Comparison of ENCODE assay signal across 1 cellular context in the genomic region with DNA sequence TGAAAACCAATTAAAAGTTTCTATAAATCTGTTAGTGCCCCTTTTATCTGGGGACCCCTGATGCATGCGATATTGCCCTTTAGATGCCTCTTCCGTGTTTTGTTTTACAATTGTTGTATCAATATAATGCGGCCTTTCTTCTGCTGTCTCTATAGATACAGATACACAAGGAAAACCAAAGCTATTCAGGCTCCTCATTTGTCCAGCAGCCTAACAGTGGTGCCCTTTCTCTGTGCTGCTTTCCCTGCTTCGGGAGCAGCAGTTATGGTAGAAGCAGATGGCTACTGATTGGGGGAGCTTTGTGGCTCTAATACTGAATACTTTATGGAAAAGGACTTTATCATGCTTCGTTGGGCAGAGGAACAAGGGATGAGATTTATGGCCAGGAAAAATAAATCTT.
TF ChIP-seq lines count a peak whose summit lies in the region.

No MANE protein-coding gene starts in this region.

TF ChIP-seq in SK-N-SH treated with all-trans-retinoic acid at 6 μM for 48 hours, 23 proteins besides CTCF, POLR2A, EP300 and RAD21 (continued from another document):
- TF ChIP-seq ZNF565 (CRISPR knock-in tag; conservative IDR thresholded peaks at IDR 0.05; ENCODE audit: low read depth), result no peak
